Comparison of ENCODE assay signal across 1 cellular context in the genomic region with DNA sequence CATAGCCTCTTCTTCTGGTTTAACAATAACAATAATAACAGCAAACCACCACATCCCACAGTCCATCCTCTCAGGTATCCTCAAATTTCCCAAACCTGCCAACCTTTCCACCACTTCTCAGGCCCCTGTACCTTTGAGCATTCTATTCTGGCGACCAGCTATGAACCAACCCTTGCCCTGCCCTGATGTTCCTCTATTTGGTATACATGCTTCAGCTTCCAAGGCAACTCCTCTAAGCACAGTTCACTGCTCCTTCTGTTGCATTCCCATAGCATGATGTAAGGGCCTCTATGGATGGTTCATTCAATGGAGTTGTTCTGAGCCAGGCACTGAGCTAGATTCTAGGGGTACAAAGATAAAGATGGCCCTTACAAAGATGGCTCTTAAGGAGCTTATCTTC. TPM values are rescaled to one million over a fixed set of nuclear protein-coding genes. Genes with fewer than 3 reads are reported as not detected.
"Had no signal": no experiment of that assay in that cellular context is flagged by ENCODE, and none has a peak within 500 bp of the region (broad histone marks: within the 10 kb centered on the region; RNA-seq: fewer than 3 reads in every experiment).

No MANE protein-coding gene starts in this region.

RNA-seq across cellular contexts. Expression of gene NUDT4B, which starts 46.3 kb away (rescaled TPM):
- total RNA-seq: MCF 10A had no signal
